ENCODE assay signal across 8 cellular contexts in genomic region chr22:48943567-48944432, GRCh38.
DNase-seq lines count a peak whose midpoint lies in the region; ATAC-seq, FAIRE-seq and TF ChIP-seq lines count a peak whose summit lies in the region.

No MANE protein-coding gene starts in this region.

- intact Hi-C loops in dorsolateral prefrontal cortex (cut with DNase I) = loop anchor here in 1 of 2 donors (2.0 to 10.0 kb wide), 4 partner anchors 21 to 691 kb away; no protein-coding TSS in a partner anchor
- intact Hi-C loops in pancreas (cut with DNase I) = no loop called here
- intact Hi-C loops in uterus (cut with DNase I; ENCODE audit: low total_unique reads) = no loop called here

- ATAC-seq in pancreas (peak in 3 of 4 donors; percentile 27 to 74 (median 62)), GM18520 (IDR thresholded peaks at IDR 0.05; ENCODE audit: unreplicated experiment) (no peak), HG02970 (IDR thresholded peaks at IDR 0.05; ENCODE audit: low FRiP score, unreplicated experiment) (no peak)

- TF ChIP-seq CTCF in dorsolateral prefrontal cortex (IDR thresholded peaks at IDR 0.05 in 54 of 56, conservative IDR thresholded peaks at IDR 0.05 in 2 of 56; ENCODE audit: low read depth in 1 of 56, partially characterized antibody in 56 of 56) = peak; percentile 40 to 87 (median 72)
- peak in 3 of 4 donors; percentile 16 to 19 (median 16) for TF ChIP-seq CTCF in pancreas (IDR thresholded peaks at IDR 0.05)
- TF ChIP-seq CTCF in uterus (IDR thresholded peaks at IDR 0.05) = peak in 1 of 4 experiments; percentile 12

- H3K27me3 ChIP-seq in MG63 (no peaks in the 10 kb centered on the region), dorsolateral prefrontal cortex (peaks cover 0 to 5% (median 0%) of the 10 kb centered on the region in 45 donors), pancreas (no peaks in the 10 kb centered on the region), uterus (no peaks in the 10 kb centered on the region)

- WGBS in pancreas, 2 donors = 34 to 43% methylated on average over 24 of the region's 24 CpGs

- DNase-seq in ELF-1 (ENCODE audit: low read depth, low spot score) (peak; percentile 72), MG63 (peak; percentile 28), dorsolateral prefrontal cortex (peak in 8 of 10 donors; percentile 49 to 76 (median 60)), pancreas (peak in 2 of 6 donors; percentile 50 to 65), NCI-H446 treated with DMSO at 0.1 percent for 48 hours (lab: John Stamatoyannopoulos, UW) (no peak), uterus (no peak)

- no peak overlapping the region for H3K4me3 ChIP-seq in MG63
- peak overlapping the region in 4 of 59 donors; percentile 18 to 29 (median 20) for H3K4me3 ChIP-seq in dorsolateral prefrontal cortex
- H3K4me3 ChIP-seq in pancreas = no peak overlapping the region
- H3K4me3 ChIP-seq in uterus = no peak overlapping the region

- no peaks in the 10 kb centered on the region for H3K9me3 ChIP-seq in MG63
- H3K9me3 ChIP-seq in pancreas = no peaks in the 10 kb centered on the region
- no peaks in the 10 kb centered on the region for H3K9me3 ChIP-seq in uterus

- H3K4me1 ChIP-seq in pancreas (no peaks in the 10 kb centered on the region), uterus (no peaks in the 10 kb centered on the region)

- H3K36me3 ChIP-seq in MG63 (no peaks in the 10 kb centered on the region), pancreas (no peaks in the 10 kb centered on the region), uterus (no peaks in the 10 kb centered on the region)

- no peak for TF ChIP-seq POLR2A in uterus (IDR thresholded peaks at IDR 0.05)

- H3K27ac ChIP-seq in dorsolateral prefrontal cortex (peak overlapping the region in 58 of 59 donors; percentile 10 to 90 (median 78)), pancreas (no peak overlapping the region), uterus (no peak overlapping the region)

- FAIRE-seq in pancreas (lab: Jason Lieb, UNC) = no peak

Comparison
In these comparisons a context has a peak if more than half of its experiments do, and no peak if none do; other contexts are left out.
1. DNase-seq: peak in ELF-1 (single experiment), MG63 (single experiment) and dorsolateral prefrontal cortex (8 of 10); none in NCI-H446 treated with DMSO at 0.1 percent for 48 hours (single experiment) and uterus (0 of 2).
2. H3K27ac ChIP-seq: peak in dorsolateral prefrontal cortex (58 of 59); none in pancreas (0 of 4) and uterus (0 of 2).
3. ATAC-seq: peak in pancreas (3 of 4); none in GM18520 (single experiment) and HG02970 (single experiment).